In genomic region chr2:65819963-65820362, GRCh38 we compare ENCODE assay signal across 25 cellular contexts.
DNase-seq lines count a peak whose midpoint lies in the region; ATAC-seq, FAIRE-seq and TF ChIP-seq lines count a peak whose summit lies in the region.
"Had no signal": no experiment of that assay in that cellular context is flagged by ENCODE, and none has a peak within 500 bp of the region (broad histone marks: within the 10 kb centered on the region; RNA-seq: fewer than 3 reads in every experiment).

No MANE protein-coding gene starts in this region.

- no TSS peak for BruUV-seq in IMR-90 (replicated peaks; lab: Mats Ljungman, UMichigan)

- no peak overlapping the region for H4K8ac ChIP-seq in IMR-90 (ENCODE audit: low read depth in 2 of 2, low read length in 2 of 2)

- H3K36me3 Mint-ChIP-seq in CD8-positive, alpha-beta memory T cell, result no peaks in the 10 kb centered on the region
- H3K36me3 Mint-ChIP-seq: CD8-positive, alpha-beta T cell had no signal

- no peak overlapping the region for H2AK5ac ChIP-seq in IMR-90 (ENCODE audit: low read depth, low read length)

- 0% methylated on average over 1 of the region's 1 CpG; no CpG with 5 or more reads in 1 of the 2 experiments for WGBS in IMR-90 (ENCODE audit: extremely low coverage in 2 of 2, insufficient read length in 1 of 2), 2 experiments
- 90% methylated on average over 1 of the region's 1 CpG for WGBS in esophagus muscularis mucosa

- H4K20me1 ChIP-seq in IMR-90 (ENCODE audit: insufficient read depth, low read length), result no peaks in the 10 kb centered on the region
- H4K20me1 ChIP-seq: BLaER1 treated with 17β-estradiol and CSF1 and Interleukin-3, amounts not matched to agents 10 nM and 100 nM had no signal

- no peak overlapping the region for H2BK15ac ChIP-seq in IMR-90 (ENCODE audit: low read depth, low read length)

- H3K27ac Mint-ChIP-seq in CD8-positive, alpha-beta memory T cell, result no peak overlapping the region
- H3K27ac Mint-ChIP-seq: B cell; CD4-positive, alpha-beta T cell; CD8-positive, alpha-beta T cell had no signal

- no peak overlapping the region for H2BK20ac ChIP-seq in IMR-90 (ENCODE audit: low read depth, low read length)

- no peak for TF ChIP-seq POLR2A in IMR-90 (IDR thresholded peaks at IDR 0.05; ENCODE audit: low read depth, low read length)
- no peak for TF ChIP-seq POLR2A in esophagus muscularis mucosa (IDR thresholded peaks at IDR 0.05; ENCODE audit: low read depth)

- TF ChIP-seq CTCF in IMR-90 (conservative IDR thresholded peaks at IDR 0.05; ENCODE audit: low read depth, low read length) (no peak), bronchial epithelial cell (IDR thresholded peaks at IDR 0.05; ENCODE audit: insufficient read depth, low read length, severe bottlenecking) (no peak), esophagus muscularis mucosa (IDR thresholded peaks at IDR 0.05) (no peak)

- CTCF ChIA-PET in CD8-positive, alpha-beta memory T cell (lab: Charles Lee), result no interaction called here
- CTCF ChIA-PET in IMR-90 (lab: Yijun Ruan, JAX), result no interaction called here

- H3K9me1 ChIP-seq in IMR-90 (ENCODE audit: insufficient read depth, low read length), result no peaks in the 10 kb centered on the region

- POLR2A ChIA-PET in CD8-positive, alpha-beta memory T cell (lab: Charles Lee), result no interaction called here
- POLR2A ChIA-PET in IMR-90 (lab: Charles Lee; ENCODE audit: unreplicated experiment), result no interaction called here

- no peak overlapping the region for H3K4ac ChIP-seq in IMR-90 (ENCODE audit: low read depth, low read length)

- H3K9me3 ChIP-seq in CD8-positive, alpha-beta memory T cell (ENCODE audit: low read length), result no peaks in the 10 kb centered on the region
- no peaks in the 10 kb centered on the region for H3K9me3 ChIP-seq in IMR-90 (ENCODE audit: control insufficient read depth, insufficient read depth, low read length)
- H3K9me3 ChIP-seq in esophagus muscularis mucosa, result peaks cover 0 to 9% (median 7%) of the 10 kb centered on the region in 4 donors
- H3K9me3 ChIP-seq: A549 had no signal

- no peaks in the 10 kb centered on the region for H3K27me3 Mint-ChIP-seq in CD8-positive, alpha-beta memory T cell
- H3K27me3 Mint-ChIP-seq: CD4-positive, alpha-beta T cell had no signal

- H3K4me3 ChIP-seq in CD8-positive, alpha-beta memory T cell (ENCODE audit: low read length), result no peak overlapping the region
- H3K4me3 ChIP-seq in IMR-90 (ENCODE audit: insufficient read depth, low read depth, low read length) (no peak overlapping the region), bronchial epithelial cell (ENCODE audit: low read depth, low read length) (no peak overlapping the region), esophagus muscularis mucosa (no peak overlapping the region)
- H3K4me3 ChIP-seq: A549; BLaER1 treated with 17β-estradiol and CSF1 and Interleukin-3, amounts not matched to agents 10 nM and 100 nM had no signal

- H3K27me3 ChIP-seq in CD8-positive, alpha-beta memory T cell (ENCODE audit: insufficient read depth, low read length, poor library complexity, severe bottlenecking), result no peaks in the 10 kb centered on the region
- H3K27me3 ChIP-seq in IMR-90 (ENCODE audit: control insufficient read depth, insufficient read depth, low read length) (no peaks in the 10 kb centered on the region; the same call in 1 of the 2 replicates), bronchial epithelial cell (ENCODE audit: control insufficient read depth, insufficient read depth, low read length) (no peaks in the 10 kb centered on the region), esophagus muscularis mucosa (no peaks in the 10 kb centered on the region)
- H3K27me3 ChIP-seq: BLaER1 treated with 17β-estradiol and CSF1 and Interleukin-3, amounts not matched to agents 10 nM and 100 nM had no signal

- no peak overlapping the region for H4K91ac ChIP-seq in IMR-90 (ENCODE audit: insufficient read depth, low read depth, low read length)

- ATAC-seq in IMR-90 (ENCODE audit: low read depth), result no peak
- ATAC-seq: A549; CD8-positive, alpha-beta T cell had no signal

- no peak overlapping the region for H4K5ac ChIP-seq in IMR-90 (ENCODE audit: low read depth, low read length)

- H3K4me2 ChIP-seq in IMR-90 (ENCODE audit: low read depth, low read length), result no peak overlapping the region
- H3K4me2 ChIP-seq: A549; BLaER1 treated with 17β-estradiol and CSF1 and Interleukin-3, amounts not matched to agents 10 nM and 100 nM had no signal

- H3K23ac ChIP-seq in IMR-90 (ENCODE audit: low read depth, low read length), result no peak overlapping the region

- no peak overlapping the region for H3K56ac ChIP-seq in IMR-90 (ENCODE audit: extremely low read depth, insufficient read depth, low read length)

- no peak overlapping the region for H2BK5ac ChIP-seq in IMR-90 (ENCODE audit: low read depth, low read length, poor library complexity, severe bottlenecking)

- no peak for TF ChIP-seq RAD21 in IMR-90 (IDR thresholded peaks at IDR 0.05; ENCODE audit: low read length)

- no peak overlapping the region for H2AK9ac ChIP-seq in IMR-90 (replicated peaks; ENCODE audit: low read depth, low read length, poor library complexity)

- no peaks in the 10 kb centered on the region for H3K36me3 ChIP-seq in CD8-positive, alpha-beta memory T cell (ENCODE audit: insufficient read depth, low read length)
- no peaks in the 10 kb centered on the region for H3K36me3 ChIP-seq in IMR-90 (ENCODE audit: control insufficient read depth, insufficient read depth, low read length)
- H3K36me3 ChIP-seq in bronchial epithelial cell (ENCODE audit: control insufficient read depth, insufficient read depth, low read length), result no peaks in the 10 kb centered on the region
- no peaks in the 10 kb centered on the region for H3K36me3 ChIP-seq in esophagus muscularis mucosa
- H3K36me3 ChIP-seq: BLaER1 treated with 17β-estradiol and CSF1 and Interleukin-3, amounts not matched to agents 10 nM and 100 nM had no signal

- H3K9me3 Mint-ChIP-seq in CD8-positive, alpha-beta memory T cell, result peaks cover 0 to 3% (median 0%) of the 10 kb centered on the region in 5 donors

- H3K4me3 Mint-ChIP-seq in CD8-positive, alpha-beta memory T cell, result no peak overlapping the region
- H3K4me3 Mint-ChIP-seq: B cell; CD4-positive, alpha-beta T cell; CD8-positive, alpha-beta T cell had no signal

- no peaks in the 10 kb centered on the region for H3K79me1 ChIP-seq in IMR-90 (ENCODE audit: low read depth in 1 of 2, low read length in 2 of 2)

- peak; percentile 18 for FAIRE-seq in bronchial epithelial cell (lab: Jason Lieb, UNC)
- FAIRE-seq: A549, G401.6, GM12891, GM18507 had no signal

- H3K4me1 ChIP-seq in CD8-positive, alpha-beta memory T cell (ENCODE audit: insufficient read depth, low read length), result no peaks in the 10 kb centered on the region
- H3K4me1 ChIP-seq in IMR-90 (ENCODE audit: control insufficient read depth, insufficient read depth, low read length) (no peaks in the 10 kb centered on the region), esophagus muscularis mucosa (no peaks in the 10 kb centered on the region)
- H3K4me1 ChIP-seq: A549; BLaER1 treated with 17β-estradiol and CSF1 and Interleukin-3, amounts not matched to agents 10 nM and 100 nM had no signal

- TF ChIP-seq EP300 in esophagus muscularis mucosa (IDR thresholded peaks at IDR 0.05), result no peak

- in situ Hi-C loops in IMR-90 (cut with MboI; ENCODE audit: low sequenced_read_pairs), result no loop called here

- H3K18ac ChIP-seq in IMR-90 (ENCODE audit: low read depth, low read length), result no peak overlapping the region

- intact Hi-C loops in IMR-90 (cut with micrococcal nuclease), result no loop called here
- intact Hi-C loops in esophagus muscularis mucosa (cut with DNase I), result no loop called here

- peak overlapping the region; percentile 49 for H3K27ac ChIP-seq in CD8-positive, alpha-beta memory T cell (ENCODE audit: low read depth, low read length)
- no peak overlapping the region for H3K27ac ChIP-seq in IMR-90 (ENCODE audit: insufficient read depth, low read length)
- H3K27ac ChIP-seq in esophagus muscularis mucosa (replicated peaks in 1 of 4), result no peak overlapping the region
- H3K27ac ChIP-seq: A549; BLaER1 treated with 17β-estradiol and CSF1 and Interleukin-3, amounts not matched to agents 10 nM and 100 nM; C4-2B had no signal

- H3K9ac ChIP-seq in IMR-90 (ENCODE audit: low read depth, low read length), result no peak overlapping the region
- H3K9ac ChIP-seq: BLaER1 treated with 17β-estradiol and CSF1 and Interleukin-3, amounts not matched to agents 10 nM and 100 nM had no signal

- no peak overlapping the region for H2BK120ac ChIP-seq in IMR-90 (ENCODE audit: low read depth, low read length)

- DNase-seq in CD8-positive, alpha-beta memory T cell, result no peak
- no peak for DNase-seq in IMR-90
- no peak for DNase-seq in bronchial epithelial cell (ENCODE audit: low read depth)
- peak; percentile 34 for DNase-seq in esophagus muscularis mucosa (ENCODE audit: extremely low spot score)
- no peak for DNase-seq in DMS53 treated with DMSO at 0.1 percent for 48 hours (lab: John Stamatoyannopoulos, UW; ENCODE audit: unreplicated experiment)
- no peak for DNase-seq in A172 (ENCODE audit: low spot score)
- no peak for DNase-seq in stimulated activated CD4-positive, alpha-beta T cell treated with anti-CD3 and anti-CD28 coated beads, Interleukin-12 subunit alpha, Interleukin-12 subunit beta, amount 100 ng/mL, for 4 hours
- no peak for DNase-seq in NCI-H2171 (lab: John Stamatoyannopoulos, UW)
- DNase-seq: 8988T; AML-193; CD4-positive, alpha-beta T cell; CD8-positive, alpha-beta T cell; COR-L47; DMS 273 treated with DMSO at 0.1 percent for 48 hours; DMS153; DMS53; DMS79 treated with DMSO at 0.1 percent for 48 hours; GF-D8 had no signal

- H2AFZ ChIP-seq in IMR-90 (replicated peaks; ENCODE audit: low read length, poor library complexity), result no peak overlapping the region

- dilution Hi-C loops in IMR-90 (cut with HindIII; ENCODE audit: low sequenced_read_pairs, unreplicated experiment), result no loop called here

- no peak overlapping the region for H3K14ac ChIP-seq in IMR-90 (replicated peaks; ENCODE audit: low read depth, low read length)

- no peaks in the 10 kb centered on the region for H3K4me1 Mint-ChIP-seq in CD8-positive, alpha-beta memory T cell
- H3K4me1 Mint-ChIP-seq: B cell had no signal

TF ChIP-seq in IMR-90, 13 proteins besides CTCF, POLR2A, EP300 and RAD21:
- TF ChIP-seq USF2 (IDR thresholded peaks at IDR 0.05; ENCODE audit: low read depth, low read length) (no peak), CEBPB (IDR thresholded peaks at IDR 0.05; ENCODE audit: low read depth, low read length) (peak; percentile 12; the same call in 1 of the 2 replicates), RFX5 (IDR thresholded peaks at IDR 0.05; ENCODE audit: low read depth, low read length) (no peak)
